Comparison of ENCODE assay signal across 22 cellular contexts in genomic region chr19:13778398-13778797, GRCh38.
"Had no signal": no experiment of that assay in that cellular context is flagged by ENCODE, and none has a peak within 500 bp of the region (broad histone marks: within the 10 kb centered on the region; RNA-seq: fewer than 3 reads in every experiment).

No MANE protein-coding gene starts in this region.

- DNase-seq: colonic mucosa; dermis blood vessel endothelial cell; erythroblast; foreskin keratinocyte; immature natural killer cell; left ventricle myocardium inferior; lower lobe of right lung; midbrain; posterior cingulate gyrus; spleen; stimulated activated CD4-positive, alpha-beta T cell treated with anti-CD3 and anti-CD28 coated beads, Interleukin-15, amount 100 ng/mL, for 24 hours; stimulated activated CD4-positive, alpha-beta T cell treated with anti-CD3 and anti-CD28 coated beads, Interleukin-1b, Interleukin-23, amount 100 ng/mL, for 48 hours; stimulated activated CD4-positive, alpha-beta T cell treated with anti-CD3 and anti-CD28 coated beads, Interleukin-4, amount 100 ng/mL, for 24 hours; thyroid gland had no signal

- H3K27me3 ChIP-seq: colonic mucosa, foreskin keratinocyte, spleen, suprapubic skin, thyroid gland had no signal

- H3K4me1 ChIP-seq: foreskin keratinocyte had no signal

- FAIRE-seq: endothelial cell of umbilical vein, keratinocyte, urothelium cell line had no signal

- H3K4me3 Mint-ChIP-seq: immature natural killer cell; memory B cell; stimulated activated memory B cell treated with anti-CD40 and anti-IgM and Interleukin-4, amounts not matched to agents 10 μg/mL and 1 μg/mL and 100 μg/mL, for 72 hours; type B pancreatic cell had no signal

- H3K27me3 Mint-ChIP-seq: memory B cell; stimulated activated memory B cell treated with anti-CD40 and anti-IgM and Interleukin-4, amounts not matched to agents 10 μg/mL and 1 μg/mL and 100 μg/mL, for 72 hours; type B pancreatic cell had no signal

- H3K4me3 ChIP-seq: colonic mucosa, left ventricle myocardium inferior, lower lobe of right lung, spleen, suprapubic skin, thyroid gland had no signal

- H3K9me3 Mint-ChIP-seq: immature natural killer cell; memory B cell; stimulated activated memory B cell treated with anti-CD40 and anti-IgM and Interleukin-4, amounts not matched to agents 10 μg/mL and 1 μg/mL and 100 μg/mL, for 72 hours; type B pancreatic cell had no signal

- H3K9me3 ChIP-seq: colonic mucosa, left ventricle myocardium inferior, lower lobe of right lung, spleen, suprapubic skin, thyroid gland had no signal

- H3K27ac ChIP-seq: colonic mucosa, foreskin keratinocyte, left ventricle myocardium inferior, lower lobe of right lung, suprapubic skin, thyroid gland had no signal

- H3K27ac Mint-ChIP-seq: memory B cell; stimulated activated memory B cell treated with anti-CD40 and anti-IgM and Interleukin-4, amounts not matched to agents 10 μg/mL and 1 μg/mL and 100 μg/mL, for 72 hours; type B pancreatic cell had no signal

- ATAC-seq: foreskin keratinocyte; lower lobe of right lung; sciatic nerve; stimulated activated memory B cell treated with anti-CD40 and anti-IgM and Interleukin-4, amounts not matched to agents 10 μg/mL and 1 μg/mL and 100 μg/mL, for 72 hours had no signal
